8 cellular contexts compared by ENCODE assay signal in genomic region chr15:57213783-57214366, GRCh38.
DNase-seq lines count a peak whose midpoint lies in the region; ATAC-seq and TF ChIP-seq lines count a peak whose summit lies in the region.

No MANE protein-coding gene starts in this region.

- TF ChIP-seq CTCF in chondrocyte (IDR thresholded peaks at IDR 0.05) = peak; percentile 84

- H3K9me3 Mint-ChIP-seq in chondrocyte (ENCODE audit: low read depth) = no peaks in the 10 kb centered on the region
- no peaks in the 10 kb centered on the region for H3K9me3 Mint-ChIP-seq in activated CD4-positive, alpha-beta memory T cell treated with anti-CD3 and anti-CD28 coated beads for 36 hours
- no peaks in the 10 kb centered on the region for H3K9me3 Mint-ChIP-seq in activated T-cell treated with anti-CD3 and anti-CD28 coated beads, Interleukin-2, amount 50 U/mL, for 4 hours

- intact Hi-C loops in activated CD4-positive, alpha-beta memory T cell treated with anti-CD3 and anti-CD28 coated beads for 36 hours (cut with micrococcal nuclease) = no loop called here

- peak overlapping the region; percentile 46 for H3K27ac Mint-ChIP-seq in chondrocyte (ENCODE audit: unreplicated experiment)
- no peak overlapping the region for H3K27ac Mint-ChIP-seq in activated CD4-positive, alpha-beta memory T cell treated with anti-CD3 and anti-CD28 coated beads for 36 hours

- H3K36me3 Mint-ChIP-seq in chondrocyte (ENCODE audit: low read depth) = no peaks in the 10 kb centered on the region
- H3K36me3 Mint-ChIP-seq in activated CD4-positive, alpha-beta memory T cell treated with anti-CD3 and anti-CD28 coated beads for 36 hours = no peaks in the 10 kb centered on the region
- peaks cover 4% of the 10 kb centered on the region for H3K36me3 Mint-ChIP-seq in activated T-cell treated with anti-CD3 and anti-CD28 coated beads, Interleukin-2, amount 50 U/mL, for 4 hours (ENCODE audit: insufficient read depth)

- CTCF ChIA-PET in activated CD4-positive, alpha-beta memory T cell treated with anti-CD3 and anti-CD28 coated beads for 36 hours (lab: Charles Lee) = interaction anchor here (0.6 to 1.7 kb wide), 9 partner anchors 16 to 719 kb away, joined by 3 to 8 read pairs (median 4); partner anchors contain the start of gene TCF12

- no peak overlapping the region for H3K4me3 Mint-ChIP-seq in chondrocyte (ENCODE audit: unreplicated experiment)
- H3K4me3 Mint-ChIP-seq in activated CD4-positive, alpha-beta memory T cell treated with anti-CD3 and anti-CD28 coated beads for 36 hours = no peak overlapping the region
- no peak overlapping the region for H3K4me3 Mint-ChIP-seq in activated T-cell treated with anti-CD3 and anti-CD28 coated beads, Interleukin-2, amount 50 U/mL, for 4 hours

- POLR2A ChIA-PET in activated CD4-positive, alpha-beta memory T cell treated with anti-CD3 and anti-CD28 coated beads for 36 hours (lab: Charles Lee) = interaction anchor here (0.6 kb wide), 1 partner anchor 1198 kb away, joined by 3 read pairs; no protein-coding TSS in a partner anchor

- H3K4me1 Mint-ChIP-seq in chondrocyte (ENCODE audit: low read depth) = peaks cover 62% of the 10 kb centered on the region
- H3K4me1 Mint-ChIP-seq in activated CD4-positive, alpha-beta memory T cell treated with anti-CD3 and anti-CD28 coated beads for 36 hours (ENCODE audit: low read depth) = peaks cover 14% of the 10 kb centered on the region
- H3K4me1 Mint-ChIP-seq in activated T-cell treated with anti-CD3 and anti-CD28 coated beads, Interleukin-2, amount 50 U/mL, for 4 hours (ENCODE audit: low read depth) = peaks cover 17% of the 10 kb centered on the region

- no peaks in the 10 kb centered on the region for H3K27me3 Mint-ChIP-seq in chondrocyte (ENCODE audit: low read depth)
- no peaks in the 10 kb centered on the region for H3K27me3 Mint-ChIP-seq in activated CD4-positive, alpha-beta memory T cell treated with anti-CD3 and anti-CD28 coated beads for 36 hours
- H3K27me3 Mint-ChIP-seq in activated T-cell treated with anti-CD3 and anti-CD28 coated beads, Interleukin-2, amount 50 U/mL, for 4 hours (ENCODE audit: low read depth) = no peaks in the 10 kb centered on the region

- peak; percentile 54 for ATAC-seq in GM19467 (IDR thresholded peaks at IDR 0.05; ENCODE audit: unreplicated experiment)
- ATAC-seq in activated T-cell treated with anti-CD3 and anti-CD28 coated beads, Interleukin-2, amount 50 U/mL, for 4 hours = no peak
- no peak for ATAC-seq in HG02571 (IDR thresholded peaks at IDR 0.05; ENCODE audit: unreplicated experiment)

- peak; percentile 21 for DNase-seq in AG20443 (ENCODE audit: low spot score)
- DNase-seq in NCI-H524 (lab: John Stamatoyannopoulos, UW) = peak; percentile 59 to 88
- no peak for DNase-seq in chondrocyte (ENCODE audit: low spot score)
- peak; percentile 61 to 69 for DNase-seq in lung microvascular endothelial cell (ENCODE audit: low read depth in 2 of 2)
- no peak for DNase-seq in activated CD4-positive, alpha-beta memory T cell treated with anti-CD3 and anti-CD28 coated beads for 36 hours
- DNase-seq in activated T-cell treated with anti-CD3 and anti-CD28 coated beads, Interleukin-2, amount 50 U/mL, for 4 hours = no peak

Comparison
In these comparisons a context has a peak if more than half of its experiments do, and no peak if none do; other contexts are left out.
1. DNase-seq: peak in AG20443 (single experiment), NCI-H524 (2 of 2) and lung microvascular endothelial cell (2 of 2); none in chondrocyte (single experiment), activated CD4-positive, alpha-beta memory T cell treated with anti-CD3 and anti-CD28 coated beads for 36 hours (single experiment) and activated T-cell treated with anti-CD3 and anti-CD28 coated beads, Interleukin-2, amount 50 U/mL, for 4 hours (single experiment).